14 cellular contexts compared by ENCODE assay signal in the genomic region with DNA sequence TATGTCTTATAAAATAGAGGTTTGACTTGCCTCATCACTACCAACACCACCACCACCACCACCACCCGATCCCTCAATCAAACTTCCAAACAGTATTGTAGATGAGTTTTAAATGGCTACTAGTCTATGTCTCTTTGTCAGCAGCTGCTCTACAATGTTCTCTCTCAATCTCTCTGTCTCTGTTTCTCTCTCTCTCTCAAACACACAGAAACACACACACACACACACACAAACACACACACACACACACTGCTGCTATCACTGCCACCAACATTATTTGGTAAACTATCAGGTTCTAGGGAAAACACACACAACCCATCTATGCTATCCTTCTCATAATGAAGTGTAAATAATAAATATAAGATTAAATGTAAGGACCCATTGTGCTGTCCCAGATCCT. TPM values are rescaled to one million over a fixed set of nuclear protein-coding genes. Genes with fewer than 3 reads are reported as not detected.
DNase-seq lines count a peak whose midpoint lies in the region; ATAC-seq and TF ChIP-seq lines count a peak whose summit lies in the region.
"Had no signal": no experiment of that assay in that cellular context is flagged by ENCODE, and none has a peak within 500 bp of the region (broad histone marks: within the 10 kb centered on the region; RNA-seq: fewer than 3 reads in every experiment).

No MANE protein-coding gene starts in this region.

- intact Hi-C loops in CD8-positive, alpha-beta T cell (cut with DNase I, micrococcal nuclease) = no loop called here
- intact Hi-C loops in activated CD8-positive, alpha-beta T cell treated with anti-CD3 and anti-CD28 coated beads for 36 hours (cut with micrococcal nuclease) = loop anchor here (5.0 to 10.0 kb wide), 3 partner anchors 90 to 382 kb away; no protein-coding TSS in a partner anchor

- no peak overlapping the region for H2BK5ac ChIP-seq in mesenchymal stem cell (ENCODE audit: low read depth, low read length, poor library complexity, severe bottlenecking)

- CTCF ChIA-PET in CD8-positive, alpha-beta T cell (lab: Charles Lee) = interaction anchor here (1.0 to 6.7 kb wide), 4 partner anchors 378 to 464 kb away, joined by 4 to 146 read pairs (median 42); no protein-coding TSS in a partner anchor
- CTCF ChIA-PET in activated CD8-positive, alpha-beta T cell treated with anti-CD3 and anti-CD28 coated beads for 36 hours (lab: Charles Lee) = interaction anchor here (0.7 to 9.9 kb wide), 11 partner anchors 9 to 576 kb away, joined by 3 to 192 read pairs (median 3); no protein-coding TSS in a partner anchor
- CTCF ChIA-PET in RWPE1 (lab: Yijun Ruan, JAX) = interaction anchor here (0.6 to 3.3 kb wide), 3 partner anchors 379 to 559 kb away, joined by 3 to 51 read pairs (median 7); no protein-coding TSS in a partner anchor

- H2AK5ac ChIP-seq in mesenchymal stem cell (ENCODE audit: low read length, severe bottlenecking) = no peak overlapping the region

- H3K9me3 ChIP-seq in CD8-positive, alpha-beta T cell (ENCODE audit: low read length) = no peaks in the 10 kb centered on the region
- H3K9me3 ChIP-seq in mesenchymal stem cell (ENCODE audit: control insufficient read depth, low read length) = no peaks in the 10 kb centered on the region
- H3K9me3 ChIP-seq: esophagus squamous epithelium, testis had no signal

- no peak overlapping the region for H3K9ac ChIP-seq in mesenchymal stem cell (ENCODE audit: low read length)

- H3K27ac ChIP-seq in CD8-positive, alpha-beta T cell (ENCODE audit: low read depth, low read length) = no peak overlapping the region
- H3K27ac ChIP-seq in mesenchymal stem cell (ENCODE audit: low read length, poor library complexity, severe bottlenecking) (no peak overlapping the region), RWPE1 (no peak overlapping the region)

- POLR2A ChIA-PET in CD8-positive, alpha-beta T cell (lab: Charles Lee) = interaction anchor here (1.2 to 1.3 kb wide), 2 partner anchors 460 to 462 kb away, joined by 4 to 5 read pairs; no protein-coding TSS in a partner anchor
- POLR2A ChIA-PET in activated CD8-positive, alpha-beta T cell treated with anti-CD3 and anti-CD28 coated beads for 36 hours (lab: Charles Lee) = no interaction called here
- POLR2A ChIA-PET in RWPE1 (lab: Yijun Ruan, JAX; ENCODE audit: low non-redundant PET) = no interaction called here

- H3K36me3 ChIP-seq in CD8-positive, alpha-beta T cell (ENCODE audit: insufficient read depth, low read length) = no peaks in the 10 kb centered on the region
- no peaks in the 10 kb centered on the region for H3K36me3 ChIP-seq in mesenchymal stem cell (ENCODE audit: control insufficient read depth in 1 of 2, insufficient read depth in 2 of 2, low read depth in 1 of 2, low read length in 2 of 2)
- H3K36me3 ChIP-seq: esophagus squamous epithelium had no signal

- no peak overlapping the region for H3K4me2 ChIP-seq in mesenchymal stem cell (ENCODE audit: low read length, poor library complexity, severe bottlenecking)

- H3K27me3 ChIP-seq in CD8-positive, alpha-beta T cell (ENCODE audit: insufficient read depth, low read length) = no peaks in the 10 kb centered on the region
- no peaks in the 10 kb centered on the region for H3K27me3 ChIP-seq in mesenchymal stem cell (ENCODE audit: control insufficient read depth in 1 of 2, insufficient read depth in 1 of 2, low read length in 2 of 2)
- H3K27me3 ChIP-seq: esophagus squamous epithelium, testis had no signal

- peaks cover 45% of the 10 kb centered on the region for H3K4me1 Mint-ChIP-seq in CD8-positive, alpha-beta T cell (ENCODE audit: low read depth)
- H3K4me1 Mint-ChIP-seq in activated CD8-positive, alpha-beta T cell treated with anti-CD3 and anti-CD28 coated beads for 36 hours (ENCODE audit: low read depth) = peaks cover 52% of the 10 kb centered on the region
- peaks cover 34% of the 10 kb centered on the region for H3K4me1 Mint-ChIP-seq in activated T-helper 17 cell treated with anti-CD3 and anti-CD28 coated beads, Interleukin-2, amount 50 U/mL, for 72 hours

- H3K9me3 Mint-ChIP-seq in CD8-positive, alpha-beta T cell = no peaks in the 10 kb centered on the region
- H3K9me3 Mint-ChIP-seq in activated CD8-positive, alpha-beta T cell treated with anti-CD3 and anti-CD28 coated beads for 36 hours = no peaks in the 10 kb centered on the region
- H3K9me3 Mint-ChIP-seq in activated T-helper 17 cell treated with anti-CD3 and anti-CD28 coated beads, Interleukin-2, amount 50 U/mL, for 72 hours = no peaks in the 10 kb centered on the region
- H3K9me3 Mint-ChIP-seq: H9 had no signal

- ATAC-seq in CD8-positive, alpha-beta T cell = no peak
- no peak for ATAC-seq in activated CD8-positive, alpha-beta T cell treated with anti-CD3 and anti-CD28 coated beads for 36 hours
- ATAC-seq in activated T-helper 17 cell treated with anti-CD3 and anti-CD28 coated beads, Interleukin-2, amount 50 U/mL, for 72 hours (replicated peaks) = no peak

- H3K23ac ChIP-seq in mesenchymal stem cell (ENCODE audit: low read length in 2 of 2) = no peak overlapping the region

- no peak overlapping the region for H3K4me3 Mint-ChIP-seq in CD8-positive, alpha-beta T cell
- no peak overlapping the region for H3K4me3 Mint-ChIP-seq in activated CD8-positive, alpha-beta T cell treated with anti-CD3 and anti-CD28 coated beads for 36 hours
- no peak overlapping the region for H3K4me3 Mint-ChIP-seq in activated T-helper 17 cell treated with anti-CD3 and anti-CD28 coated beads, Interleukin-2, amount 50 U/mL, for 72 hours
- H3K4me3 Mint-ChIP-seq: H9 had no signal

- peak overlapping the region; percentile 57 for H3K27ac Mint-ChIP-seq in CD8-positive, alpha-beta T cell
- H3K27ac Mint-ChIP-seq in activated CD8-positive, alpha-beta T cell treated with anti-CD3 and anti-CD28 coated beads for 36 hours = peak overlapping the region; percentile 1
- no peak overlapping the region for H3K27ac Mint-ChIP-seq in activated T-helper 17 cell treated with anti-CD3 and anti-CD28 coated beads, Interleukin-2, amount 50 U/mL, for 72 hours

- H3K14ac ChIP-seq in mesenchymal stem cell (ENCODE audit: low read length in 2 of 2) = no peak overlapping the region

- DNase-seq in AG09309 (ENCODE audit: low read depth) = no peak
- DNase-seq in CD8-positive, alpha-beta T cell = no peak
- no peak for DNase-seq in activated CD8-positive, alpha-beta T cell treated with anti-CD3 and anti-CD28 coated beads for 36 hours
- peak; percentile 48 for DNase-seq in mesenchymal stem cell
- no peak for DNase-seq in RWPE1 (ENCODE audit: low spot score)
- DNase-seq in activated CD8-positive, alpha-beta memory T cell treated with anti-CD3 and anti-CD28 coated beads, Interleukin-2, amount 50 U/mL, for 48 hours = no peak
- DNase-seq in activated gamma-delta T cell treated with Interleukin-2 at 50 U/mL for 16 hours = no peak
- DNase-seq: activated CD4-positive, CD25-positive, alpha-beta regulatory T cell; effector CD4-positive, alpha-beta T cell; esophagus squamous epithelium; H9; Right ventricle myocardium superior had no signal

- peaks cover 40% of the 10 kb centered on the region for H3K4me1 ChIP-seq in CD8-positive, alpha-beta T cell (ENCODE audit: insufficient read depth, low read length)
- H3K4me1 ChIP-seq in mesenchymal stem cell (ENCODE audit: control insufficient read depth, insufficient read depth, low read depth, low read length) = peaks cover 6% of the 10 kb centered on the region

- WGBS in mesenchymal stem cell = 89% methylated on average over 1 of the region's 1 CpG

- no peaks in the 10 kb centered on the region for H3K36me3 Mint-ChIP-seq in CD8-positive, alpha-beta T cell
- H3K36me3 Mint-ChIP-seq in activated CD8-positive, alpha-beta T cell treated with anti-CD3 and anti-CD28 coated beads for 36 hours (ENCODE audit: low read depth) = no peaks in the 10 kb centered on the region
- H3K36me3 Mint-ChIP-seq in activated T-helper 17 cell treated with anti-CD3 and anti-CD28 coated beads, Interleukin-2, amount 50 U/mL, for 72 hours (ENCODE audit: low read depth) = no peaks in the 10 kb centered on the region

- no peaks in the 10 kb centered on the region for H3K79me1 ChIP-seq in mesenchymal stem cell (replicated peaks; ENCODE audit: low read length, poor library complexity, severe bottlenecking)

- TF ChIP-seq CTCF in AG09309 (IDR thresholded peaks at IDR 0.05; ENCODE audit: control insufficient read depth, insufficient read depth, low read depth, low read length, missing control alignments) = no peak
- no peak for TF ChIP-seq CTCF in CD8-positive, alpha-beta T cell (IDR thresholded peaks at IDR 0.05)
- TF ChIP-seq CTCF in activated CD8-positive, alpha-beta T cell treated with anti-CD3 and anti-CD28 coated beads for 36 hours (IDR thresholded peaks at IDR 0.05) = no peak
- TF ChIP-seq CTCF in RWPE1 (conservative IDR thresholded peaks at IDR 0.05; ENCODE audit: low read depth) = no peak

- no peaks in the 10 kb centered on the region for H3K27me3 Mint-ChIP-seq in CD8-positive, alpha-beta T cell (ENCODE audit: low read depth)
- H3K27me3 Mint-ChIP-seq in activated CD8-positive, alpha-beta T cell treated with anti-CD3 and anti-CD28 coated beads for 36 hours = no peaks in the 10 kb centered on the region
- H3K27me3 Mint-ChIP-seq in activated T-helper 17 cell treated with anti-CD3 and anti-CD28 coated beads, Interleukin-2, amount 50 U/mL, for 72 hours = no peaks in the 10 kb centered on the region

- no peak overlapping the region for H2BK15ac ChIP-seq in mesenchymal stem cell (ENCODE audit: low read depth, poor library complexity, severe bottlenecking)

- no peak overlapping the region for H4K8ac ChIP-seq in mesenchymal stem cell (ENCODE audit: low read length)

- H3K18ac ChIP-seq in mesenchymal stem cell (ENCODE audit: low read depth in 1 of 2, low read length in 2 of 2) = peak overlapping the region; percentile 89 to 92

- H3K4ac ChIP-seq in mesenchymal stem cell (ENCODE audit: low read depth in 1 of 2, low read length in 2 of 2) = no peak overlapping the region

- peak overlapping the region; percentile 49 for H2BK120ac ChIP-seq in mesenchymal stem cell (ENCODE audit: low read depth, low read length)

- no peak overlapping the region for H2AFZ ChIP-seq in mesenchymal stem cell (ENCODE audit: low read depth, low read length)

- peak overlapping the region; percentile 16 for H3K4me3 ChIP-seq in AG09309 (ENCODE audit: control insufficient read depth, low read depth, low read length)
- no peak overlapping the region for H3K4me3 ChIP-seq in CD8-positive, alpha-beta T cell (ENCODE audit: low read depth, low read length)
- no peak overlapping the region for H3K4me3 ChIP-seq in mesenchymal stem cell (ENCODE audit: insufficient read depth in 1 of 2, low read depth in 1 of 2, low read length in 2 of 2)
- H3K4me3 ChIP-seq: esophagus squamous epithelium, testis had no signal

- peak overlapping the region in 1 of 2 experiments; percentile 89 for H2BK12ac ChIP-seq in mesenchymal stem cell (ENCODE audit: low read length in 2 of 2)

- peak overlapping the region; percentile 39 for H4K91ac ChIP-seq in mesenchymal stem cell (ENCODE audit: low read length)

RNA-seq across cellular contexts. Expression of a gene that starts 2.4 kb away (rescaled TPM):
- under 1 TPM; 0.16 to 0.36 TPM for total RNA-seq in CD8-positive, alpha-beta T cell
- total RNA-seq in activated CD8-positive, alpha-beta T cell treated with anti-CD3 and anti-CD28 coated beads for 36 hours = 1 to 10 TPM; 1.5 to 1.6 TPM
- 37.8 TPM for polyA plus RNA-seq in mesenchymal stem cell (2013, experiment 1 of 2)
- 39.2 TPM for polyA plus RNA-seq in mesenchymal stem cell (2013, experiment 2 of 2)
- total RNA-seq in activated T-helper 17 cell treated with anti-CD3 and anti-CD28 coated beads, Interleukin-2, amount 50 U/mL, for 72 hours = 1 to 10 TPM; 2.0 to 2.5 TPM
